In the genomic region with DNA sequence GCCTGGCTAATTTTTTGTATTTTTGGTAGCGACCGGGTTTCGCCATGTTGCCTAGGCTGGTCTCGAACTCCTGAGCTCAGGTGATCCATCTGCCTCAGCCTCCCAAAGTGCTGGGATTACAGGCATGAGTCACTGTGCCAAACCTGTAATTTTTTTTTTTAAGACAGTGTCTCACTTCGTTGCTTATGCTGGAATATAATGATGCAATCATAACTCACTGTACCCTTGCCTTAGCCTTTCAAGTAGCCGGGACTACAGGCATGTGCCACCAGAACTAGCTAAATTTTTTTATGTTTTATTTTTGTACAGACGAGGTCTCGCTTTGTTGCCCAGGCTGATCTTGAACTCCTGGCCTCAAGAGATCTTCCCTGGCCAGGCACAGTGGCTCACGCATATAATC, we compare ENCODE assay signal across 8 cellular contexts. TPM values are rescaled to one million over a fixed set of nuclear protein-coding genes. Genes with fewer than 3 reads are reported as not detected.
DNase-seq lines count a peak whose midpoint lies in the region; ATAC-seq, FAIRE-seq and TF ChIP-seq lines count a peak whose summit lies in the region.
"Not testable (repeated sequence)": the region's sequence is repeated elsewhere in the genome, so short reads cannot be mapped to it uniquely, and the experiment has no call there.

No MANE protein-coding gene starts in this region.

- not testable (repeated sequence) for H2BK5ac ChIP-seq in trophoblast cell (ENCODE audit: low read depth, low read length, poor library complexity)

- not testable (repeated sequence) for H3K4ac ChIP-seq in trophoblast cell (ENCODE audit: low read depth, low read length)

- not testable (repeated sequence) for H3K4me2 ChIP-seq in K562 (ENCODE audit: insufficient read depth, low read length); HepG2 (ENCODE audit: low read depth, low read length); trophoblast cell (ENCODE audit: low read length)

- not testable (repeated sequence) for FAIRE-seq in K562 (lab: Jason Lieb, UNC); bronchial epithelial cell (lab: Jason Lieb, UNC); HepG2 (lab: Jason Lieb, UNC)

- intact Hi-C loops in K562 (cut with micrococcal nuclease) = loop anchor here (5.0 kb wide), 1 partner anchor 55 kb away; a partner anchor contains a TSS
- intact Hi-C loops in MCF 10A (cut with micrococcal nuclease); HepG2 (cut with micrococcal nuclease; ENCODE audit: unreplicated experiment): not testable (repeated sequence)

- not testable (repeated sequence) for H3K4me3 ChIP-seq in K562; bronchial epithelial cell (ENCODE audit: low read depth, low read length); epithelial cell of esophagus (ENCODE audit: low read length); HepG2 (replicated peaks in 1 of 3; ENCODE audit: insufficient read depth in 1 of 3, low read depth in 2 of 3, low read length in 3 of 3); trophoblast cell (ENCODE audit: low read depth, low read length)

- H3K36me3 ChIP-seq in K562 (ENCODE audit: control insufficient read depth, insufficient read depth, low read length); bronchial epithelial cell (ENCODE audit: control insufficient read depth, insufficient read depth, low read length); HepG2 (replicated peaks in 1 of 2; ENCODE audit: control insufficient read depth in 1 of 2, insufficient read depth in 2 of 2, low read length in 2 of 2); trophoblast cell (ENCODE audit: control insufficient read depth in 1 of 2, insufficient read depth in 2 of 2, low read length in 2 of 2): not testable (repeated sequence)

- H4K20me1 ChIP-seq in K562 (replicated peaks; ENCODE audit: control insufficient read depth, insufficient read depth, low read length); HepG2 (ENCODE audit: insufficient read depth, low read length): not testable (repeated sequence)

- in situ Hi-C loops in K562 (cut with MboI); HepG2 (cut with HindIII; ENCODE audit: extremely low pct_ligation_motif_present, low pct_unique_long_range_greater_than_20kb): not testable (repeated sequence)

- not testable (repeated sequence) for H2AFZ ChIP-seq in K562 (ENCODE audit: low read depth, low read length); HepG2 (ENCODE audit: low read length); trophoblast cell (ENCODE audit: insufficient read depth, low read length, poor library complexity)

- H4K91ac ChIP-seq in trophoblast cell (ENCODE audit: low read depth, low read length) = not testable (repeated sequence)

- not testable (repeated sequence) for TF ChIP-seq CTCF in K562 (IDR thresholded peaks at IDR 0.05 in 2 of 3, conservative IDR thresholded peaks at IDR 0.05 in 1 of 3; ENCODE audit: insufficient read depth in 2 of 3, low read depth in 1 of 3, low read length in 3 of 3); MCF 10A (IDR thresholded peaks at IDR 0.05; ENCODE audit: unreplicated experiment); bronchial epithelial cell (IDR thresholded peaks at IDR 0.05; ENCODE audit: insufficient read depth, low read length, severe bottlenecking); epithelial cell of esophagus (IDR thresholded peaks at IDR 0.05; ENCODE audit: insufficient read depth, low read depth, low read length, missing control alignments); HepG2 (CRISPR knock-in tag; IDR thresholded peaks at IDR 0.05)

- not testable (repeated sequence) for H3K36me3 Mint-ChIP-seq in MCF 10A (ENCODE audit: insufficient read depth, unreplicated experiment)

- peaks cover 9 to 12% of the 10 kb centered on the region in 2 experiments; a peak in 3 of 5 replicates for H3K27me3 ChIP-seq in K562 (ENCODE audit: control insufficient read depth in 2 of 2, insufficient read depth in 2 of 2, low read length in 2 of 2)
- not testable (repeated sequence) for H3K27me3 ChIP-seq in bronchial epithelial cell (ENCODE audit: control insufficient read depth, insufficient read depth, low read length); HepG2 (ENCODE audit: control insufficient read depth in 1 of 2, insufficient read depth in 2 of 2, low read length in 2 of 2); trophoblast cell (ENCODE audit: insufficient read depth, low read length)

- H2BK12ac ChIP-seq in trophoblast cell (ENCODE audit: low read length) = not testable (repeated sequence)

- H3K23ac ChIP-seq in trophoblast cell (ENCODE audit: low read length) = not testable (repeated sequence)

- not testable (repeated sequence) for H3K27ac Mint-ChIP-seq in MCF 10A (ENCODE audit: low read depth, unreplicated experiment)

- H4K8ac ChIP-seq in trophoblast cell (ENCODE audit: low read depth, low read length) = not testable (repeated sequence)

- H4K12ac ChIP-seq in trophoblast cell (ENCODE audit: low read depth, low read length) = not testable (repeated sequence)

- H2BK120ac ChIP-seq in trophoblast cell (ENCODE audit: insufficient read depth, low read length, poor library complexity) = not testable (repeated sequence)

- H3K27ac ChIP-seq in K562 (ENCODE audit: extremely low read depth, low read depth, low read length); HepG2 (ENCODE audit: extremely low read length, insufficient read depth, low read length); trophoblast cell (ENCODE audit: low read depth, low read length): not testable (repeated sequence)

- H3K27me3 Mint-ChIP-seq in MCF 10A (ENCODE audit: insufficient read depth, unreplicated experiment) = not testable (repeated sequence)

- H2AK5ac ChIP-seq in trophoblast cell (ENCODE audit: low read length) = not testable (repeated sequence)

- not testable (repeated sequence) for H3K9ac ChIP-seq in K562 (ENCODE audit: insufficient read depth in 1 of 2, low read depth in 2 of 2, low read length in 2 of 2); HepG2 (ENCODE audit: insufficient read depth, low read depth, low read length); trophoblast cell (ENCODE audit: low read length)

- TF ChIP-seq POLR2A in K562 (conservative IDR thresholded peaks at IDR 0.05); HepG2 (IDR thresholded peaks at IDR 0.05; ENCODE audit: insufficient read depth in 1 of 2, low read depth in 2 of 2, low read length in 2 of 2): not testable (repeated sequence)

- not testable (repeated sequence) for H3K9me3 ChIP-seq in K562 (replicated peaks; ENCODE audit: control insufficient read depth, insufficient read depth, low read depth, low read length); HepG2 (ENCODE audit: low read length); trophoblast cell (ENCODE audit: insufficient read depth, low read depth, low read length)

- not testable (repeated sequence) for ATAC-seq in K562, HepG2

- TF ChIP-seq EP300 in K562 (IDR thresholded peaks at IDR 0.05; ENCODE audit: low read length); HepG2 (IDR thresholded peaks at IDR 0.05; ENCODE audit: low read depth in 2 of 2, low read length in 2 of 2); HepG2 (CRISPR knock-in tag; IDR thresholded peaks at IDR 0.05; ENCODE audit: borderline replicate concordance): not testable (repeated sequence)

- H3K4me3 Mint-ChIP-seq in MCF 10A (ENCODE audit: unreplicated experiment) = not testable (repeated sequence)

- DNase-seq in HT1080 (ENCODE audit: low read depth) = peak; percentile 35
- peak; percentile 25 for DNase-seq in RKO (ENCODE audit: low spot score)
- DNase-seq in K562 (ENCODE audit: extremely low read depth in 1 of 4, low spot score in 3 of 4); HepG2 (ENCODE audit: low spot score): not testable (repeated sequence)
- DNase-seq in MCF 10A (ENCODE audit: unreplicated experiment) = peak; percentile 13
- peak; percentile 57 for DNase-seq in bronchial epithelial cell (ENCODE audit: low read depth)
- peak; percentile 50 for DNase-seq in epithelial cell of esophagus (ENCODE audit: low read depth)
- peak; percentile 10 to 74 for DNase-seq in trophoblast cell

- not testable (repeated sequence) for H3K18ac ChIP-seq in trophoblast cell (ENCODE audit: low read length)

- CTCF ChIA-PET in K562 (lab: Yijun Ruan, JAX; ENCODE audit: low intra/inter-chr PET ratio) = interaction anchor here (0.6 kb wide), 1 partner anchor 51 kb away, joined by 3 read pairs; no protein-coding TSS in a partner anchor
- CTCF ChIA-PET in MCF 10A (lab: Yijun Ruan, JAX) = interaction anchor here (1.6 kb wide), 1 partner anchor 13 kb away, joined by 7 read pairs; no protein-coding TSS in a partner anchor
- CTCF ChIA-PET in HepG2 (lab: Yijun Ruan, JAX; ENCODE audit: low intra/inter-chr PET ratio, low total read pairs) = not testable (repeated sequence)

- POLR2A ChIA-PET in K562 (lab: Yijun Ruan, JAX) = interaction anchor here (0.6 to 1.1 kb wide), 2 partner anchors 11 to 630 kb away, joined by 3 to 4 read pairs; no protein-coding TSS in a partner anchor
- POLR2A ChIA-PET in MCF 10A (lab: Yijun Ruan, JAX) = interaction anchor here (0.6 kb wide), 1 partner anchor 59 kb away, joined by 3 read pairs; no protein-coding TSS in a partner anchor
- POLR2A ChIA-PET in HepG2 (lab: Yijun Ruan, JAX) = not testable (repeated sequence)

- not testable (repeated sequence) for H3K14ac ChIP-seq in trophoblast cell (ENCODE audit: low read length)

- H3K9me3 Mint-ChIP-seq in MCF 10A (ENCODE audit: unreplicated experiment) = not testable (repeated sequence)

- not testable (repeated sequence) for H3K4me1 Mint-ChIP-seq in MCF 10A (ENCODE audit: insufficient read depth, unreplicated experiment)

- H3K9me1 ChIP-seq in K562 (ENCODE audit: control insufficient read depth, insufficient read depth, low read length) = not testable (repeated sequence)

- WGBS in K562 (ENCODE audit: insufficient coverage, low coverage, missing lambda C conversion rate) = 10% methylated on average over 9 of the region's 9 CpGs
- WGBS in HepG2 (ENCODE audit: low lambda C conversion rate) = 72% methylated on average over 9 of the region's 9 CpGs
- no CpG with 5 or more reads among the region's 9 CpGs for WGBS in trophoblast cell (ENCODE audit: extremely low coverage, insufficient coverage, insufficient read length)

- not testable (repeated sequence) for H3K4me1 ChIP-seq in K562 (replicated peaks in 1 of 2; ENCODE audit: control insufficient read depth in 2 of 2, insufficient read depth in 2 of 2, low read length in 2 of 2); HepG2 (ENCODE audit: insufficient read depth, low read length); trophoblast cell (ENCODE audit: control insufficient read depth in 1 of 2, insufficient read depth in 2 of 2, low read length in 2 of 2)

- H3K79me2 ChIP-seq in K562 (ENCODE audit: control insufficient read depth, insufficient read depth, low read length); HepG2 (ENCODE audit: insufficient read depth, low read length); trophoblast cell (ENCODE audit: control insufficient read depth, insufficient read depth, low read length, poor library complexity): not testable (repeated sequence)

- not testable (repeated sequence) for H3K79me1 ChIP-seq in trophoblast cell (ENCODE audit: low read length)

- BruUV-seq in K562 (replicated peaks; lab: Mats Ljungman, UMichigan); MCF 10A (replicated peaks; lab: Mats Ljungman, UMichigan); HepG2 (replicated peaks; lab: Mats Ljungman, UMichigan): not testable (repeated sequence)

- not testable (repeated sequence) for TF ChIP-seq RAD21 in K562 (CRISPR knock-in tag; conservative IDR thresholded peaks at IDR 0.05 in 1 of 2, IDR thresholded peaks at IDR 0.05 in 1 of 2); HepG2 (CRISPR knock-in tag; IDR thresholded peaks at IDR 0.05)

RNA-seq across cellular contexts. Expression of a gene that starts 57.3 kb away (rescaled TPM):
- 8.4 and 9.1 TPM in 2 replicates for total RNA-seq in HT1080 (2014; rRNA removed; shearing (Covaris generic))
- 7.6 and 11.3 TPM in 2 replicates for polyA plus RNA-seq in HT1080 (2015; cell fraction: cytosol; rRNA removed)
- 17.1 and 20.5 TPM in 2 replicates for polyA plus RNA-seq in HT1080 (2015; cell fraction: nucleus; rRNA removed)
- 89.1 and 291 TPM in 2 replicates for total RNA-seq in K562 (2011; cell fraction: chromatin; rRNA removed; ENCODE audit: low replicate concordance)
- total RNA-seq in K562 (2011; cell fraction: nucleolus; rRNA removed) = 36.2 and 52.6 TPM in 2 replicates
- 84.4 and 92.0 TPM in 2 replicates for total RNA-seq in K562 (2011; cell fraction: nucleoplasm; rRNA removed)
- 26.5 and 27.8 TPM in 2 replicates for total RNA-seq in K562 (2014; rRNA removed)
- 44.9 and 49.7 TPM in 2 replicates for total RNA-seq in K562 (2014; rRNA removed; fragmentation: Illumina TruSeq; extraction: Trizol)
- 39.1 and 40.9 TPM in 2 replicates for total RNA-seq in K562 (2015; rRNA removed; fragmentation: Illumina TruSeq; extraction: Trizol)
- total RNA-seq in K562 (2021) = 29.9 and 32.2 TPM in 2 replicates
- polyA plus RNA-seq in K562 (2011; rRNA removed) = 23.8 and 26.7 TPM in 2 replicates
- polyA plus RNA-seq in K562 (2011; cell fraction: cytosol; rRNA removed) = 9.7 and 12.2 TPM in 2 replicates
- 22.1 and 29.9 TPM in 2 replicates for polyA plus RNA-seq in K562 (2011; cell fraction: nucleus; rRNA removed)
- 20.8 and 24.8 TPM in 2 replicates for polyA plus RNA-seq in K562 (2012)
- polyA plus RNA-seq in K562 (2014; fragmentation: Illumina TruSeq; extraction: Trizol) = 21.6 and 25.6 TPM in 2 replicates
- polyA plus RNA-seq in K562 (2014; fragmentation: Nextera tagmentation; extraction: Ambion mirVana) = 10 to 100 TPM; 16.5 to 19.0 TPM
- 18.7 and 24.1 TPM in 2 replicates for polyA plus RNA-seq in K562 (2014; rRNA removed)
- 106 and 144 TPM in 2 replicates for polyA minus RNA-seq in K562 (2011; rRNA and poly(A)+ RNA removed)
- 15.3 and 20.0 TPM in 2 replicates for polyA minus RNA-seq in K562 (2011; cell fraction: cytosol; rRNA and poly(A)+ RNA removed)
- polyA minus RNA-seq in K562 (2011; cell fraction: nucleus; rRNA and poly(A)+ RNA removed) = 85.5 and 157 TPM in 2 replicates
- total RNA-seq in MCF 10A (2022) = 18.2 and 19.0 TPM in 2 replicates
- 34.1 and 37.4 TPM in 2 replicates for total RNA-seq in bronchial epithelial cell
- total RNA-seq in HepG2 (2016; rRNA removed; fragmentation: Illumina TruSeq; extraction: Trizol) = 22.6 and 27.8 TPM in 2 replicates
- 8.0 and 9.8 TPM in 2 replicates for total RNA-seq in HepG2 (2016; cell fraction: cytosol; rRNA removed; fragmentation: Illumina TruSeq; extraction: Trizol; ENCODE audit: low read depth)
- 22.4 and 27.7 TPM in 2 replicates for total RNA-seq in HepG2 (2016; cell fraction: insoluble cytoplasmic fraction; rRNA removed; fragmentation: Illumina TruSeq; extraction: Trizol)
- total RNA-seq in HepG2 (2016; cell fraction: membrane; rRNA removed; fragmentation: Illumina TruSeq; extraction: Trizol) = 6.6 and 7.1 TPM in 2 replicates
- total RNA-seq in HepG2 (2016; cell fraction: nucleus; rRNA removed; fragmentation: Illumina TruSeq; extraction: Trizol) = 52.5 and 56.6 TPM in 2 replicates
- polyA plus RNA-seq in HepG2 (2011; rRNA removed) = 7.0 and 7.9 TPM in 2 replicates
- 3.6 and 6.8 TPM in 2 replicates for polyA plus RNA-seq in HepG2 (2011; cell fraction: cytosol; rRNA removed)
- 6.0 and 8.0 TPM in 2 replicates for polyA plus RNA-seq in HepG2 (2011; cell fraction: nucleus; rRNA removed)
- 6.0 and 8.6 TPM in 2 replicates for polyA plus RNA-seq in HepG2 (2012)
- polyA plus RNA-seq in HepG2 (2016; cell fraction: cytosol; fragmentation: Illumina TruSeq; extraction: Trizol; ENCODE audit: low read depth) = 0.60 and 0.68 TPM in 2 replicates
- 12.1 and 13.5 TPM in 2 replicates for polyA plus RNA-seq in HepG2 (2016; cell fraction: insoluble cytoplasmic fraction; fragmentation: Illumina TruSeq; extraction: Trizol; ENCODE audit: low read depth)
- polyA plus RNA-seq in HepG2 (2016; cell fraction: membrane; fragmentation: Illumina TruSeq; extraction: Trizol; ENCODE audit: low read depth) = 0.87 and 1.3 TPM in 2 replicates
- 10.1 and 10.5 TPM in 2 replicates for polyA plus RNA-seq in HepG2 (2016; cell fraction: nucleus; fragmentation: Illumina TruSeq; extraction: Trizol; ENCODE audit: insufficient read depth, low read depth)
- 21.9 and 40.8 TPM in 2 replicates for polyA minus RNA-seq in HepG2 (2011; rRNA and poly(A)+ RNA removed; ENCODE audit: low replicate concordance)
- 14.2 and 22.6 TPM in 2 replicates for polyA minus RNA-seq in HepG2 (2011; cell fraction: cytosol; rRNA and poly(A)+ RNA removed)
- polyA minus RNA-seq in HepG2 (2011; cell fraction: nucleus; rRNA and poly(A)+ RNA removed) = 114 and 137 TPM in 2 replicates
- polyA plus RNA-seq in trophoblast cell (2013) = 10.1 and 10.9 TPM in 2 replicates
